Comparison of ENCODE assay signal across 18 cellular contexts in the genomic region with DNA sequence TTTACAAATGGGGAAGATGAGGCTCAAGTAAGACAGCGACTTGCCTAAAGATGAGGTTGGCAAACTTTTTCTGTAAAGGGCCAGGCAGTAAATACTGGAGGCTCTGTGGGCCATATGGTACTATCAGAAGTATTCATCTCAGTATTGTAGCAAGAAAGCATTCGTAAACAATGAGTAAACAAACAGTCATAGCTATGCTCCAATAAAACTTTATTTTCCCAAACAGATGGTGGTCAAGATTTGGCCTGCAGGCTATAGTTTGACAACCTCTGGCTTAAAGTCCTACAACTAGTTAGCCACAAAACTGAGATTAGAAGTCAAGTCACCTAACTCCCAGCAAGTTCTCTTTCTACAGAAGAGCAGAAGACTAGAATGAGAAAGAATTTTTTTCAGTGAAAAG.
"Had no signal": no experiment of that assay in that cellular context is flagged by ENCODE, and none has a peak within 500 bp of the region (broad histone marks: within the 10 kb centered on the region; RNA-seq: fewer than 3 reads in every experiment).

No MANE protein-coding gene starts in this region.

- ATAC-seq: heart left ventricle; mucosa of descending colon; naive thymus-derived CD8-positive, alpha-beta T cell; psoas muscle had no signal

- H3K36me3 ChIP-seq: colonic mucosa, heart left ventricle, neutrophil, sigmoid colon, stomach, thoracic aorta, transverse colon had no signal

- DNase-seq: colonic mucosa; dermis blood vessel endothelial cell; heart left ventricle; hippocampal formation; kidney glomerular epithelial cell; mammary epithelial cell; mucosa of descending colon; naive thymus-derived CD8-positive, alpha-beta T cell; psoas muscle; sigmoid colon; stimulated activated CD4-positive, alpha-beta T cell treated with anti-CD3 and anti-CD28 coated beads, Interleukin-12 subunit alpha, Interleukin-12 subunit beta, amount 100 ng/mL, for 4 hours; stimulated activated naive CD4-positive, alpha-beta T cell; stomach; substantia nigra; transverse colon had no signal

- H3K27me3 ChIP-seq: colonic mucosa, heart left ventricle, neutrophil, sigmoid colon, stomach, transverse colon had no signal

- H3K27ac ChIP-seq: colonic mucosa, heart left ventricle, neutrophil, psoas muscle, sigmoid colon, skin epidermis, stomach, thoracic aorta, transverse colon had no signal

- H3K9me3 ChIP-seq: colonic mucosa, heart left ventricle, mucosa of descending colon, neutrophil, psoas muscle, sigmoid colon, stomach, thoracic aorta, transverse colon had no signal

- H3K4me1 ChIP-seq: colonic mucosa, heart left ventricle, psoas muscle, sigmoid colon, stomach, transverse colon had no signal

- H3K4me3 ChIP-seq: colonic mucosa, heart left ventricle, mucosa of descending colon, psoas muscle, sigmoid colon, skin epidermis, stomach, thoracic aorta, transverse colon had no signal
